In genomic region chr6:155079985-155080452, GRCh38 we compare ENCODE assay signal across 10 cellular contexts.
A peak's percentile ranks its signal among the peaks of the same experiment; 100 is the strongest.
DNase-seq lines count a peak whose midpoint lies in the region; ATAC-seq, FAIRE-seq and TF ChIP-seq lines count a peak whose summit lies in the region.
"Had no signal": no experiment of that assay in that cellular context is flagged by ENCODE, and none has a peak within 500 bp of the region (broad histone marks: within the 10 kb centered on the region; RNA-seq: fewer than 3 reads in every experiment).

No MANE protein-coding gene starts in this region.

- peak overlapping the region in 1 of 5 experiments; percentile 16 for H3K4me3 Mint-ChIP-seq in brain
- no peak overlapping the region for H3K4me3 Mint-ChIP-seq in CD4-positive, alpha-beta memory T cell

- peak overlapping the region in 3 of 5 experiments; percentile 82 to 89 (median 86) for H3K27ac Mint-ChIP-seq in brain
- no peak overlapping the region for H3K27ac Mint-ChIP-seq in CD4-positive, alpha-beta memory T cell

- peak; percentile 78 for FAIRE-seq in GM12892 (lab: Jason Lieb, UNC)

- H3K9me3 ChIP-seq in tibial nerve (no peaks in the 10 kb centered on the region), upper lobe of right lung (no peaks in the 10 kb centered on the region)
- H3K9me3 ChIP-seq in CD4-positive, alpha-beta memory T cell (ENCODE audit: control insufficient read depth in 1 of 2, low read length in 2 of 2): no peaks in the 10 kb centered on the region

- peaks cover 57% of the 10 kb centered on the region for H3K4me1 Mint-ChIP-seq in brain
- peaks cover 0 to 7% (median under 1%) of the 10 kb centered on the region in 4 donors for H3K4me1 Mint-ChIP-seq in CD4-positive, alpha-beta memory T cell

- H3K27me3 ChIP-seq in tibial nerve: no peaks in the 10 kb centered on the region
- no peaks in the 10 kb centered on the region for H3K27me3 ChIP-seq in upper lobe of right lung
- no peaks in the 10 kb centered on the region for H3K27me3 ChIP-seq in CD4-positive, alpha-beta memory T cell (ENCODE audit: insufficient read depth, low read length)

- no peak overlapping the region for H3K4me3 ChIP-seq in tibial nerve
- H3K4me3 ChIP-seq in upper lobe of right lung: no peak overlapping the region
- H3K4me3 ChIP-seq in CD4-positive, alpha-beta memory T cell (ENCODE audit: low read length in 2 of 2): no peak overlapping the region

- TF ChIP-seq CTCF in brain (conservative IDR thresholded peaks at IDR 0.05) (no peak), tibial nerve (IDR thresholded peaks at IDR 0.05) (no peak), upper lobe of right lung (IDR thresholded peaks at IDR 0.05) (no peak)

- H3K27ac ChIP-seq in tibial nerve: no peak overlapping the region
- H3K27ac ChIP-seq in upper lobe of right lung: no peak overlapping the region
- no peak overlapping the region for H3K27ac ChIP-seq in CD4-positive, alpha-beta memory T cell (ENCODE audit: low read depth, low read length)

- H3K4me1 ChIP-seq in tibial nerve (no peaks in the 10 kb centered on the region), upper lobe of right lung (no peaks in the 10 kb centered on the region)
- H3K4me1 ChIP-seq in CD4-positive, alpha-beta memory T cell (ENCODE audit: insufficient read depth, low read length): no peaks in the 10 kb centered on the region

- 64 to 68% methylated on average over 7 of the region's 7 CpGs for WGBS in tibial nerve, 2 donors

- POLR2A ChIA-PET in CD4-positive, alpha-beta memory T cell (lab: Charles Lee; ENCODE audit: partially characterized antibody): interaction anchor here (0.6 kb wide), 1 partner anchor 22 kb away, joined by 5 read pairs; no protein-coding TSS in a partner anchor

- no peak for TF ChIP-seq POLR2A in GM12892 (IDR thresholded peaks at IDR 0.05; ENCODE audit: low read depth, low read length)
- TF ChIP-seq POLR2A in tibial nerve (IDR thresholded peaks at IDR 0.05): no peak

- no peaks in the 10 kb centered on the region for H3K9me3 Mint-ChIP-seq in brain
- H3K9me3 Mint-ChIP-seq in CD4-positive, alpha-beta memory T cell: no peaks in the 10 kb centered on the region

- ATAC-seq in GM21723 (IDR thresholded peaks at IDR 0.05; ENCODE audit: unreplicated experiment) (peak; percentile 61), upper lobe of right lung (no peak)

- H3K27me3 Mint-ChIP-seq in brain: peaks cover 4% of the 10 kb centered on the region
- H3K27me3 Mint-ChIP-seq in CD4-positive, alpha-beta memory T cell: no peaks in the 10 kb centered on the region

- H3K36me3 ChIP-seq in tibial nerve (no peaks in the 10 kb centered on the region), upper lobe of right lung (no peaks in the 10 kb centered on the region)
- H3K36me3 ChIP-seq in CD4-positive, alpha-beta memory T cell (ENCODE audit: insufficient read depth, low read length): no peaks in the 10 kb centered on the region

- CTCF ChIA-PET in CD4-positive, alpha-beta memory T cell (lab: Charles Lee; ENCODE audit: partially characterized antibody): no interaction called here

- DNase-seq in GM12892 (ENCODE audit: insufficient read length): no peak
- peak; percentile 64 for DNase-seq in LHCN-M2 (ENCODE audit: low read depth)
- no peak for DNase-seq in tibial nerve (ENCODE audit: low spot score in 2 of 2)
- DNase-seq in upper lobe of right lung: no peak
- DNase-seq in CD4-positive, alpha-beta memory T cell: no peak
- no peak for DNase-seq in head of caudate nucleus
- DNase-seq: activated CD8-positive, alpha-beta memory T cell treated with anti-CD3 and anti-CD28 coated beads for 24 hours; retina had no signal

- no peaks in the 10 kb centered on the region for H3K36me3 Mint-ChIP-seq in brain
- H3K36me3 Mint-ChIP-seq in CD4-positive, alpha-beta memory T cell: no peaks in the 10 kb centered on the region

- TF ChIP-seq EP300 in tibial nerve (IDR thresholded peaks at IDR 0.05): no peak

- intact Hi-C loops in upper lobe of right lung (cut with DNase I) (no loop called here), head of caudate nucleus (cut with DNase I) (no loop called here)
- intact Hi-C loops in CD4-positive, alpha-beta memory T cell (cut with micrococcal nuclease): no loop called here

Comparison
In these comparisons a context has a peak if more than half of its experiments do, and no peak if none do; other contexts are left out.
1. H3K27ac Mint-ChIP-seq: peak in brain (3 of 5); none in CD4-positive, alpha-beta memory T cell (0 of 7).